ENCODE assay signal across 1 cellular context in genomic region chr10:87506988-87507387, GRCh38.
TF ChIP-seq lines count a peak whose summit lies in the region.

No MANE protein-coding gene starts in this region.

TF ChIP-seq in K562, 482 proteins besides CTCF, POLR2A, EP300 and RAD21 (continued from another document):
- no peak for TF ChIP-seq FOXK1 (CRISPR knock-in tag; IDR thresholded peaks at IDR 0.05; ENCODE audit: borderline replicate concordance)
- TF ChIP-seq, protein P1, sequence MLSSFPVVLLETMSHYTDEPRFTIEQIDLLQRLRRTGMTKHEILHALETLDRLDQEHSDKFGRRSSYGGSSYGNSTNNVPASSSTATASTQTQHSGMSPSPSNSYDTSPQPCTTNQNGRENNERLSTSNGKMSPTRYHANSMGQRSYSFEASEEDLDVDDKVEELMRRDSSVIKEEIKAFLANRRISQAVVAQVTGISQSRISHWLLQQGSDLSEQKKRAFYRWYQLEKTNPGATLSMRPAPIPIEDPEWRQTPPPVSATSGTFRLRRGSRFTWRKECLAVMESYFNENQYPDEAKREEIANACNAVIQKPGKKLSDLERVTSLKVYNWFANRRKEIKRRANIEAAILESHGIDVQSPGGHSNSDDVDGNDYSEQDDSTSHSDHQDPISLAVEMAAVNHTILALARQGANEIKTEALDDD (IDR thresholded peaks at IDR 0.05): no peak
- TF ChIP-seq SMAD3 (CRISPR knock-in tag; conservative IDR thresholded peaks at IDR 0.05): no peak
